ENCODE assay signal across 11 cellular contexts in genomic region chr1:53329183-53329544, GRCh38. TPM values are rescaled to one million over a fixed set of nuclear protein-coding genes. Genes with fewer than 3 reads are reported as not detected.
A peak's percentile ranks its signal among the peaks of the same experiment; 100 is the strongest.
DNase-seq lines count a peak whose midpoint lies in the region; ATAC-seq and TF ChIP-seq lines count a peak whose summit lies in the region.
"Had no signal": no experiment of that assay in that cellular context is flagged by ENCODE, and none has a peak within 500 bp of the region (broad histone marks: within the 10 kb centered on the region; RNA-seq: fewer than 3 reads in every experiment).

No MANE protein-coding gene starts in this region.

- H3K36me3 ChIP-seq in Caco-2 (ENCODE audit: control insufficient read depth, insufficient read depth, low read length) (no peaks in the 10 kb centered on the region), HUES6 (ENCODE audit: control insufficient read depth, insufficient read depth, low read length) (peaks cover 22% of the 10 kb centered on the region)
- H3K36me3 ChIP-seq: thyroid gland had no signal

- H3K4me3 ChIP-seq in Caco-2 (ENCODE audit: low read depth, low read length): no peak overlapping the region
- peak overlapping the region; percentile 94; the same call in 1 of the 2 replicates for H3K4me3 ChIP-seq in HUES6 (ENCODE audit: low read depth, low read length)
- H3K4me3 ChIP-seq: thyroid gland had no signal

- DNase-seq in Caco-2 (no peak), natural killer cell (no peak), NAMALWA (ENCODE audit: low spot score) (no peak), substantia nigra (lab: John Stamatoyannopoulos, UW) (no peak)
- DNase-seq in activated naive CD8-positive, alpha-beta T cell treated with anti-CD3 and anti-CD28 coated beads, Interleukin-2, amount 10 ng/mL, durations not matched to agents 7 days and 5 days: peak; percentile 28
- DNase-seq: erythroblast, thyroid gland had no signal

- H3K27ac ChIP-seq in HUES6 (ENCODE audit: low read depth, low read length) (no peak overlapping the region), substantia nigra (ENCODE audit: low read depth, low read length, poor library complexity, severe bottlenecking) (no peak overlapping the region)
- H3K27ac ChIP-seq: thyroid gland had no signal

- peaks cover 25% of the 10 kb centered on the region for H3K4me1 Mint-ChIP-seq in Caco-2 (ENCODE audit: low read depth, unreplicated experiment)
- peaks cover 35% of the 10 kb centered on the region for H3K4me1 Mint-ChIP-seq in activated naive CD8-positive, alpha-beta T cell treated with anti-CD3 and anti-CD28 coated beads, Interleukin-2, amount 10 ng/mL, durations not matched to agents 7 days and 5 days
- H3K4me1 Mint-ChIP-seq in natural killer cell: peaks cover 27 to 43% of the 10 kb centered on the region in 2 donors

- no peaks in the 10 kb centered on the region for H3K27me3 Mint-ChIP-seq in Caco-2 (ENCODE audit: insufficient read depth, unreplicated experiment)
- no peaks in the 10 kb centered on the region for H3K27me3 Mint-ChIP-seq in activated naive CD8-positive, alpha-beta T cell treated with anti-CD3 and anti-CD28 coated beads, Interleukin-2, amount 10 ng/mL, durations not matched to agents 7 days and 5 days
- no peaks in the 10 kb centered on the region for H3K27me3 Mint-ChIP-seq in natural killer cell (ENCODE audit: low read depth in 2 of 2)

- H3K9me3 Mint-ChIP-seq in Caco-2 (ENCODE audit: unreplicated experiment): no peaks in the 10 kb centered on the region
- no peaks in the 10 kb centered on the region for H3K9me3 Mint-ChIP-seq in activated naive CD8-positive, alpha-beta T cell treated with anti-CD3 and anti-CD28 coated beads, Interleukin-2, amount 10 ng/mL, durations not matched to agents 7 days and 5 days
- H3K9me3 Mint-ChIP-seq in natural killer cell: no peaks in the 10 kb centered on the region

- TF ChIP-seq CTCF in Caco-2 (IDR thresholded peaks at IDR 0.05; ENCODE audit: insufficient read depth in 1 of 2, low read depth in 1 of 2, low read length in 1 of 2, severe bottlenecking in 1 of 2, unreplicated experiment in 1 of 2) (no peak), natural killer cell (IDR thresholded peaks at IDR 0.05) (no peak)

- ATAC-seq in activated naive CD8-positive, alpha-beta T cell treated with anti-CD3 and anti-CD28 coated beads, Interleukin-2, amount 10 ng/mL, durations not matched to agents 7 days and 5 days (ENCODE audit: low read depth): no peak
- ATAC-seq in natural killer cell (no peak), GM21381 (IDR thresholded peaks at IDR 0.05; ENCODE audit: unreplicated experiment) (no peak), HG03520 (IDR thresholded peaks at IDR 0.05; ENCODE audit: unreplicated experiment) (no peak)
- ATAC-seq: Panc1 had no signal

- POLR2A ChIA-PET in Caco-2 (lab: Charles Lee): no interaction called here
- POLR2A ChIA-PET in activated naive CD8-positive, alpha-beta T cell treated with anti-CD3 and anti-CD28 coated beads, Interleukin-2, amount 10 ng/mL, durations not matched to agents 7 days and 5 days (lab: Charles Lee): no interaction called here

- BruUV-seq in Caco-2 (replicated peaks; lab: Mats Ljungman, UMichigan): no TSS peak

- intact Hi-C loops in Caco-2 (cut with micrococcal nuclease; ENCODE audit: unreplicated experiment): loop anchor here (5.0 to 10.0 kb wide), 2 partner anchors 33 to 66 kb away; no protein-coding TSS in a partner anchor
- intact Hi-C loops in natural killer cell (cut with micrococcal nuclease): no loop called here

- H3K27ac Mint-ChIP-seq in Caco-2 (ENCODE audit: unreplicated experiment) (peak overlapping the region; percentile 90), natural killer cell (peak overlapping the region in 1 of 2 donors; percentile 8)
- H3K27ac Mint-ChIP-seq in activated naive CD8-positive, alpha-beta T cell treated with anti-CD3 and anti-CD28 coated beads, Interleukin-2, amount 10 ng/mL, durations not matched to agents 7 days and 5 days: peak overlapping the region; percentile 67

- H3K9ac ChIP-seq in HUES6 (ENCODE audit: low read length): no peak overlapping the region

- H3K27me3 ChIP-seq in Caco-2 (replicated peaks; ENCODE audit: control insufficient read depth, insufficient read depth, low read length) (no peaks in the 10 kb centered on the region), HUES6 (ENCODE audit: control insufficient read depth, insufficient read depth, low read length) (no peaks in the 10 kb centered on the region)
- H3K27me3 ChIP-seq: thyroid gland had no signal

- H3K9me3 ChIP-seq in Caco-2 (no peaks in the 10 kb centered on the region), HUES6 (ENCODE audit: control insufficient read depth, insufficient read depth, low read depth, low read length) (no peaks in the 10 kb centered on the region)
- H3K9me3 ChIP-seq: thyroid gland had no signal

- peaks cover 22% of the 10 kb centered on the region for H3K36me3 Mint-ChIP-seq in Caco-2 (ENCODE audit: insufficient read depth, unreplicated experiment)
- H3K36me3 Mint-ChIP-seq in activated naive CD8-positive, alpha-beta T cell treated with anti-CD3 and anti-CD28 coated beads, Interleukin-2, amount 10 ng/mL, durations not matched to agents 7 days and 5 days: peaks cover 16% of the 10 kb centered on the region
- H3K36me3 Mint-ChIP-seq in natural killer cell: no peaks in the 10 kb centered on the region

- H3K4me1 ChIP-seq in Caco-2 (peaks cover 33% of the 10 kb centered on the region), HUES6 (ENCODE audit: control insufficient read depth, insufficient read depth, low read length) (peaks cover 20% of the 10 kb centered on the region)

- CTCF ChIA-PET in Caco-2 (lab: Charles Lee): no interaction called here

- H3K4me3 Mint-ChIP-seq in Caco-2 (ENCODE audit: unreplicated experiment) (no peak overlapping the region), natural killer cell (peak overlapping the region; percentile 35)
- H3K4me3 Mint-ChIP-seq in activated naive CD8-positive, alpha-beta T cell treated with anti-CD3 and anti-CD28 coated beads, Interleukin-2, amount 10 ng/mL, durations not matched to agents 7 days and 5 days: peak overlapping the region; percentile 62

RNA-seq across cellular contexts. Expression of gene LRP8, which starts 1.3 kb away (rescaled TPM):
- total RNA-seq in Caco-2 (2022) (10.8 and 11.8 TPM in 2 replicates), natural killer cell (10 to 100 TPM; 23.2 to 27.3 (median 24.9) TPM)
- 10 to 100 TPM; 45.0 to 54.3 TPM for total RNA-seq in activated naive CD8-positive, alpha-beta T cell treated with anti-CD3 and anti-CD28 coated beads, Interleukin-2, amount 10 ng/mL, durations not matched to agents 7 days and 5 days
